In genomic region chr17:59837362-59838195, GRCh38 we compare ENCODE assay signal across 1 cellular context.
TF ChIP-seq lines count a peak whose summit lies in the region.

No MANE protein-coding gene starts in this region.

TF ChIP-seq in K562, 482 proteins besides CTCF, POLR2A, EP300 and RAD21 (continued from another document and continues in another):
- TF ChIP-seq ZBTB40 (IDR thresholded peaks at IDR 0.05) (peak; percentile 7; the same call in 1 of the 2 replicates), ZBTB40 (CRISPR knock-in tag; IDR thresholded peaks at IDR 0.05) (no peak), FOXK1 (CRISPR knock-in tag; IDR thresholded peaks at IDR 0.05; ENCODE audit: borderline replicate concordance) (no peak), ZNF224 (CRISPR knock-in tag; IDR thresholded peaks at IDR 0.05) (no peak), MYBL2 (IDR thresholded peaks at IDR 0.05; ENCODE audit: low read depth) (no peak), MYBL2 (CRISPR knock-in tag; IDR thresholded peaks at IDR 0.05; ENCODE audit: borderline replicate concordance) (no peak), MAFK (IDR thresholded peaks at IDR 0.05; ENCODE audit: low read length) (peak; percentile 71), SRF (CRISPR knock-in tag; IDR thresholded peaks at IDR 0.05) (peak; percentile 91 to 99), ZNF584 (CRISPR knock-in tag; IDR thresholded peaks at IDR 0.05; ENCODE audit: low read depth) (peak; percentile 91), ZNF316 (IDR thresholded peaks at IDR 0.05) (peak; percentile 28), ARID3B (CRISPR knock-in tag; IDR thresholded peaks at IDR 0.05; ENCODE audit: borderline replicate concordance) (no peak), DPF2 (IDR thresholded peaks at IDR 0.05) (peak; percentile 78), FOSL1 (tag; conservative IDR thresholded peaks at IDR 0.05) (peak; percentile 98), SMC3 (conservative IDR thresholded peaks at IDR 0.05; ENCODE audit: insufficient read depth, low read depth, low read length) (no peak), ELF2 (CRISPR knock-in tag; IDR thresholded peaks at IDR 0.05) (0 out of 2 replicates have a peak, but pooled peaks have one; percentile 57), HNRNPH1 (optimal IDR thresholded peaks at IDR 0.05; ENCODE audit: low read depth, low read length) (no peak), ILF3 (IDR thresholded peaks at IDR 0.05; ENCODE audit: borderline replicate concordance) (0 out of 2 replicates have a peak, but pooled peaks have one; percentile 21), ERF (CRISPR knock-in tag; IDR thresholded peaks at IDR 0.05) (0 out of 2 replicates have a peak, but pooled peaks have one; percentile 78), ZNF217 (CRISPR knock-in tag; IDR thresholded peaks at IDR 0.05) (no peak), STAT5A (IDR thresholded peaks at IDR 0.05; ENCODE audit: borderline replicate concordance, low read length) (peak; percentile 91), RNF2 (IDR thresholded peaks at IDR 0.05) (peak; percentile 95), SP1 (CRISPR knock-in tag; IDR thresholded peaks at IDR 0.05) (peak; percentile 32; the same call in 1 of the 2 replicates), ETS1 (conservative IDR thresholded peaks at IDR 0.05; ENCODE audit: control insufficient read depth, low read depth, low read length) (0 out of 2 replicates have a peak, but pooled peaks have one; percentile 2), NCOA1 (IDR thresholded peaks at IDR 0.05; ENCODE audit: low read depth) (peak; percentile 82), ARNT (IDR thresholded peaks at IDR 0.05) (peak; percentile 57 to 84; a peak in 2 of 4 replicates), HMGN3 (IDR thresholded peaks at IDR 0.05; ENCODE audit: borderline replicate concordance, extremely low read depth, insufficient read length, low read depth, low read length) (no peak), ZNF75A (CRISPR knock-in tag; IDR thresholded peaks at IDR 0.05) (0 out of 2 replicates have a peak, but pooled peaks have one; percentile 61), ZNF696 (CRISPR knock-in tag; conservative IDR thresholded peaks at IDR 0.05) (no peak), ZNF583 (CRISPR knock-in tag; IDR thresholded peaks at IDR 0.05) (peak; percentile 83), EGR1 (conservative IDR thresholded peaks at IDR 0.05) (peak; percentile 63), ZNF384 (IDR thresholded peaks at IDR 0.05; ENCODE audit: low read depth, low read length) (peak; percentile 54; the same call in 1 of the 2 replicates), RERE (CRISPR knock-in tag; IDR thresholded peaks at IDR 0.05; ENCODE audit: borderline replicate concordance) (no peak)
- TF ChIP-seq, protein P1, sequence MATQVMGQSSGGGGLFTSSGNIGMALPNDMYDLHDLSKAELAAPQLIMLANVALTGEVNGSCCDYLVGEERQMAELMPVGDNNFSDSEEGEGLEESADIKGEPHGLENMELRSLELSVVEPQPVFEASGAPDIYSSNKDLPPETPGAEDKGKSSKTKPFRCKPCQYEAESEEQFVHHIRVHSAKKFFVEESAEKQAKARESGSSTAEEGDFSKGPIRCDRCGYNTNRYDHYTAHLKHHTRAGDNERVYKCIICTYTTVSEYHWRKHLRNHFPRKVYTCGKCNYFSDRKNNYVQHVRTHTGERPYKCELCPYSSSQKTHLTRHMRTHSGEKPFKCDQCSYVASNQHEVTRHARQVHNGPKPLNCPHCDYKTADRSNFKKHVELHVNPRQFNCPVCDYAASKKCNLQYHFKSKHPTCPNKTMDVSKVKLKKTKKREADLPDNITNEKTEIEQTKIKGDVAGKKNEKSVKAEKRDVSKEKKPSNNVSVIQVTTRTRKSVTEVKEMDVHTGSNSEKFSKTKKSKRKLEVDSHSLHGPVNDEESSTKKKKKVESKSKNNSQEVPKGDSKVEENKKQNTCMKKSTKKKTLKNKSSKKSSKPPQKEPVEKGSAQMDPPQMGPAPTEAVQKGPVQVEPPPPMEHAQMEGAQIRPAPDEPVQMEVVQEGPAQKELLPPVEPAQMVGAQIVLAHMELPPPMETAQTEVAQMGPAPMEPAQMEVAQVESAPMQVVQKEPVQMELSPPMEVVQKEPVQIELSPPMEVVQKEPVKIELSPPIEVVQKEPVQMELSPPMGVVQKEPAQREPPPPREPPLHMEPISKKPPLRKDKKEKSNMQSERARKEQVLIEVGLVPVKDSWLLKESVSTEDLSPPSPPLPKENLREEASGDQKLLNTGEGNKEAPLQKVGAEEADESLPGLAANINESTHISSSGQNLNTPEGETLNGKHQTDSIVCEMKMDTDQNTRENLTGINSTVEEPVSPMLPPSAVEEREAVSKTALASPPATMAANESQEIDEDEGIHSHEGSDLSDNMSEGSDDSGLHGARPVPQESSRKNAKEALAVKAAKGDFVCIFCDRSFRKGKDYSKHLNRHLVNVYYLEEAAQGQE (CRISPR knock-in tag; IDR thresholded peaks at IDR 0.05; ENCODE audit: low read depth) = no peak; the same call in 1 of the 2 replicates
- TF ChIP-seq, protein P2, sequence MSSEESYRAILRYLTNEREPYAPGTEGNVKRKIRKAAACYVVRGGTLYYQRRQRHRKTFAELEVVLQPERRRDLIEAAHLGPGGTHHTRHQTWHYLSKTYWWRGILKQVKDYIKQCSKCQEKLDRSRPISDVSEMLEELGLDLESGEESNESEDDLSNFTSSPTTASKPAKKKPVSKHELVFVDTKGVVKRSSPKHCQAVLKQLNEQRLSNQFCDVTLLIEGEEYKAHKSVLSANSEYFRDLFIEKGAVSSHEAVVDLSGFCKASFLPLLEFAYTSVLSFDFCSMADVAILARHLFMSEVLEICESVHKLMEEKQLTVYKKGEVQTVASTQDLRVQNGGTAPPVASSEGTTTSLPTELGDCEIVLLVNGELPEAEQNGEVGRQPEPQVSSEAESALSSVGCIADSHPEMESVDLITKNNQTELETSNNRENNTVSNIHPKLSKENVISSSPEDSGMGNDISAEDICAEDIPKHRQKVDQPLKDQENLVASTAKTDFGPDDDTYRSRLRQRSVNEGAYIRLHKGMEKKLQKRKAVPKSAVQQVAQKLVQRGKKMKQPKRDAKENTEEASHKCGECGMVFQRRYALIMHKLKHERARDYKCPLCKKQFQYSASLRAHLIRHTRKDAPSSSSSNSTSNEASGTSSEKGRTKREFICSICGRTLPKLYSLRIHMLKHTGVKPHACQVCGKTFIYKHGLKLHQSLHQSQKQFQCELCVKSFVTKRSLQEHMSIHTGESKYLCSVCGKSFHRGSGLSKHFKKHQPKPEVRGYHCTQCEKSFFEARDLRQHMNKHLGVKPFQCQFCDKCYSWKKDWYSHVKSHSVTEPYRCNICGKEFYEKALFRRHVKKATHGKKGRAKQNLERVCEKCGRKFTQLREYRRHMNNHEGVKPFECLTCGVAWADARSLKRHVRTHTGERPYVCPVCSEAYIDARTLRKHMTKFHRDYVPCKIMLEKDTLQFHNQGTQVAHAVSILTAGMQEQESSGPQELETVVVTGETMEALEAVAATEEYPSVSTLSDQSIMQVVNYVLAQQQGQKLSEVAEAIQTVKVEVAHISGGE (CRISPR knock-in tag; IDR thresholded peaks at IDR 0.05) = peak in 2 of 3 experiments; percentile 17 to 55; a peak in 2 of 6 replicates
